11 cellular contexts compared by ENCODE assay signal in the genomic region with DNA sequence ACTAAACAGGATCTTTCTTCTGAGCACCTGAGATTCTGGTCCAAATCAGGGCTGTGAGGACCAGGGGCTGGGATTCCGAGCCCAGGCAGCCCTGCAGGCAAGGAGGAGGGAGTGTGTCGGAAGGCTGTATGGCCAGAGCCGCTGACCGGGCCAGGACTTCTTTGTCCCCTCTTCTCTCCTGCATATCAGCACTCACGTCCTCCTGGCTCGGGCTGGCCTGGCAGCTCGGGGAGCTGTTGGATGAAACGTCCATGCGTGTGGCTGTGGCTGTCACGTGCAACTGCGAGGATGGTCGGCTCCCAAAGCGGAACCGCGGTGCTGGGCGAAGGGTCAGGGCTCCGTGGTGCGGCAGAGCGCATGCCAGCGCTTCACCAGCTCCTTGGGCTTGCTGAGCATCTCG. TPM values are rescaled to one million over a fixed set of nuclear protein-coding genes. Genes with fewer than 3 reads are reported as not detected.
DNase-seq lines count a peak whose midpoint lies in the region; ATAC-seq and TF ChIP-seq lines count a peak whose summit lies in the region.
"Not testable (repeated sequence)": the region's sequence is repeated elsewhere in the genome, so short reads cannot be mapped to it uniquely, and the experiment has no call there.
"Had no signal": no experiment of that assay in that cellular context is flagged by ENCODE, and none has a peak within 500 bp of the region (broad histone marks: within the 10 kb centered on the region; RNA-seq: fewer than 3 reads in every experiment).

No MANE protein-coding gene starts in this region.

- not testable (repeated sequence) for H3K27me3 ChIP-seq in BLaER1, heart right ventricle, right atrium auricular region, sigmoid colon

- H3K36me3 ChIP-seq in BLaER1, heart right ventricle, right atrium auricular region, sigmoid colon: not testable (repeated sequence)

- H3K9me3 ChIP-seq in BLaER1, heart right ventricle, right atrium auricular region, sigmoid colon: not testable (repeated sequence)

- H3K9me3 Mint-ChIP-seq in dendritic cell treated with granulocyte-macrophage colony-stimulating factor and Interleukin-4, amounts not matched to agents 40 ng/mL and 50 ng/mL, for 4 days; nephron progenitor cell: not testable (repeated sequence)

- ATAC-seq in Right ventricle myocardium superior (ENCODE audit: poor library complexity) = peak; percentile 87
- peak; percentile 51 to 92 (median 86) for ATAC-seq in heart right ventricle

- H3K4me3 ChIP-seq in BLaER1 (peak overlapping the region; percentile 46), NB4 (ENCODE audit: low read depth, low read length) (peak overlapping the region; percentile 28)
- not testable (repeated sequence) for H3K4me3 ChIP-seq in heart right ventricle, right atrium auricular region, sigmoid colon

- H3K27ac ChIP-seq in BLaER1 = peak overlapping the region; percentile 86
- peak overlapping the region in 8 of 10 donors; percentile 25 to 78 (median 58) for H3K27ac ChIP-seq in heart right ventricle
- peak overlapping the region; percentile 56 to 57 for H3K27ac ChIP-seq in right atrium auricular region
- not testable (repeated sequence) for H3K27ac ChIP-seq in sigmoid colon

- TF ChIP-seq CTCF in NB4 (IDR thresholded peaks at IDR 0.05; ENCODE audit: low read depth, low read length); heart right ventricle (IDR thresholded peaks at IDR 0.05); right atrium auricular region (IDR thresholded peaks at IDR 0.05); nephron progenitor cell (IDR thresholded peaks at IDR 0.05); sigmoid colon (IDR thresholded peaks at IDR 0.05): not testable (repeated sequence)

- peak overlapping the region; percentile 62; the same call in 1 of the 2 replicates for H3K9ac ChIP-seq in BLaER1

- not testable (repeated sequence) for TF ChIP-seq EP300 in sigmoid colon (IDR thresholded peaks at IDR 0.05)

- intact Hi-C loops in dendritic cell treated with granulocyte-macrophage colony-stimulating factor and Interleukin-4, amounts not matched to agents 40 ng/mL and 50 ng/mL, for 4 days (cut with micrococcal nuclease); Right ventricle myocardium superior (cut with DNase I); heart right ventricle (cut with DNase I); sigmoid colon (cut with DNase I): not testable (repeated sequence)

- H3K4me1 Mint-ChIP-seq in dendritic cell treated with granulocyte-macrophage colony-stimulating factor and Interleukin-4, amounts not matched to agents 40 ng/mL and 50 ng/mL, for 4 days (ENCODE audit: low read depth) = peaks cover 35% of the 10 kb centered on the region
- H3K4me1 Mint-ChIP-seq in nephron progenitor cell = peaks cover 16% of the 10 kb centered on the region

- 58 to 73% methylated on average over 16 to 19 of the region's 21 CpGs for WGBS in heart right ventricle, 2 donors
- 91 to 96% methylated on average over 21 of the region's 21 CpGs for whole genome bisulfite sequencing in sigmoid colon, 2 donors

- DNase-seq in NB4 (ENCODE audit: low read depth) (peak; percentile 65), Right ventricle myocardium superior (peak; percentile 80), heart right ventricle (peak; percentile 55 to 65), sigmoid colon (peak; percentile 63)
- not testable (repeated sequence) for DNase-seq in right atrium auricular region (ENCODE audit: low spot score); nephron progenitor cell

- H3K27ac Mint-ChIP-seq in dendritic cell treated with granulocyte-macrophage colony-stimulating factor and Interleukin-4, amounts not matched to agents 40 ng/mL and 50 ng/mL, for 4 days = peak overlapping the region; percentile 6
- peak overlapping the region; percentile 69 for H3K27ac Mint-ChIP-seq in nephron progenitor cell

- H3K36me3 Mint-ChIP-seq in dendritic cell treated with granulocyte-macrophage colony-stimulating factor and Interleukin-4, amounts not matched to agents 40 ng/mL and 50 ng/mL, for 4 days (ENCODE audit: low read depth) = not testable (repeated sequence)
- H3K36me3 Mint-ChIP-seq in nephron progenitor cell (ENCODE audit: low read depth) = peaks cover 12% of the 10 kb centered on the region

- TF ChIP-seq POLR2A in NB4 (IDR thresholded peaks at IDR 0.05; ENCODE audit: extremely low read depth, insufficient read length); sigmoid colon (IDR thresholded peaks at IDR 0.05): not testable (repeated sequence)

- H4K20me1 ChIP-seq in BLaER1 = not testable (repeated sequence)

- H3K4me3 Mint-ChIP-seq in dendritic cell treated with granulocyte-macrophage colony-stimulating factor and Interleukin-4, amounts not matched to agents 40 ng/mL and 50 ng/mL, for 4 days; nephron progenitor cell: not testable (repeated sequence)

- not testable (repeated sequence) for H3K27me3 Mint-ChIP-seq in dendritic cell treated with granulocyte-macrophage colony-stimulating factor and Interleukin-4, amounts not matched to agents 40 ng/mL and 50 ng/mL, for 4 days; nephron progenitor cell (ENCODE audit: low read depth, poor library complexity)

- H3K4me1 ChIP-seq in BLaER1 (peaks cover 48% of the 10 kb centered on the region), heart right ventricle (peaks cover 0 to 17% (median 8%) of the 10 kb centered on the region in 9 donors)
- H3K4me1 ChIP-seq in right atrium auricular region, sigmoid colon: not testable (repeated sequence)

- peak overlapping the region; percentile 82 for H3K4me2 ChIP-seq in BLaER1

RNA-seq across cellular contexts. Expression of a gene that starts 11.4 kb away (rescaled TPM):
- 1.9 TPM for total RNA-seq in Right ventricle myocardium superior
- total RNA-seq in heart right ventricle = 1 to 10 TPM in 8 of 10 donors, under 1 TPM in 2; 0.65 to 3.4 (median 1.7) TPM
- polyA plus RNA-seq in heart right ventricle = 1 to 10 TPM in 1 of 2 donors, under 1 TPM in 1; 0.78 to 6.8 TPM
- 1 to 10 TPM; 2.3 TPM for total RNA-seq in right atrium auricular region
- 1 to 10 TPM in 3 of 4 donors, under 1 TPM in 1; 0.83 to 2.1 (median 1.3) TPM for total RNA-seq in sigmoid colon
- 1 to 10 TPM in 2 of 3 donors, under 1 TPM in 1; 0.60 to 5.3 (median 4.1) TPM for polyA plus RNA-seq in sigmoid colon
- total RNA-seq: HT-29 had no signal
- polyA plus RNA-seq: CD4-positive, alpha-beta memory T cell; GM23248 had no signal
